ENCODE assay signal across 17 cellular contexts in genomic region chr16:66254751-66255150, GRCh38.
"Had no signal": no experiment of that assay in that cellular context is flagged by ENCODE, and none has a peak within 500 bp of the region (broad histone marks: within the 10 kb centered on the region; RNA-seq: fewer than 3 reads in every experiment).

No MANE protein-coding gene starts in this region.

- DNase-seq: activated CD4-positive, alpha-beta T cell treated with anti-CD3 and anti-CD28 coated beads for 36 hours; activated CD4-positive, alpha-beta T cell treated with anti-CD3 and anti-CD28 coated beads, Interleukin-2, amount 50 U/mL, for 48 hours; amniotic stem cell; central memory CD4-positive, alpha-beta T cell; foreskin melanocyte; hypothalamus; lower lobe of right lung; natural killer cell; spleen; stimulated activated CD4-positive, alpha-beta T cell treated with anti-CD3 and anti-CD28 coated beads, Interleukin-4, amount 100 ng/mL, for 4 hours; testis; upper lobe of left lung had no signal

- H3K4me1 Mint-ChIP-seq: activated CD4-positive, alpha-beta T cell treated with anti-CD3 and anti-CD28 coated beads for 36 hours; natural killer cell; stimulated activated memory B cell treated with anti-CD40 and anti-IgM and Interleukin-4, amounts not matched to agents 10 μg/mL and 1 μg/mL and 100 μg/mL, for 72 hours had no signal

- H3K27ac Mint-ChIP-seq: activated CD4-positive, alpha-beta T cell treated with anti-CD3 and anti-CD28 coated beads for 36 hours; activated naive CD8-positive, alpha-beta T cell; activated T-helper 1 cell treated with anti-CD3 and anti-CD28 coated beads, Interleukin-12 subunit alpha, Interleukin-12 subunit beta, Interleukin-2, Interleukin-4 antibody, amounts not matched to agents 30 ng/mL and 10 ng/mL and 1 ng/mL, durations not matched to agents 14 hours and 24 hours and 36 hours; natural killer cell; stimulated activated memory B cell treated with anti-CD40 and anti-IgM and Interleukin-4, amounts not matched to agents 10 μg/mL and 1 μg/mL and 100 μg/mL, for 72 hours; WTC11 had no signal

- ATAC-seq: activated CD4-positive, alpha-beta T cell treated with anti-CD3 and anti-CD28 coated beads for 36 hours; lower lobe of right lung; natural killer cell; stimulated activated memory B cell treated with anti-CD40 and anti-IgM and Interleukin-4, amounts not matched to agents 10 μg/mL and 1 μg/mL and 100 μg/mL, for 72 hours; WTC11 had no signal

- H3K36me3 Mint-ChIP-seq: activated naive CD8-positive, alpha-beta T cell; brain; natural killer cell; stimulated activated memory B cell treated with anti-CD40 and anti-IgM and Interleukin-4, amounts not matched to agents 10 μg/mL and 1 μg/mL and 100 μg/mL, for 72 hours; WTC11 had no signal

- H3K9me3 Mint-ChIP-seq: activated T-helper 1 cell treated with anti-CD3 and anti-CD28 coated beads, Interleukin-12 subunit alpha, Interleukin-12 subunit beta, Interleukin-2, Interleukin-4 antibody, amounts not matched to agents 30 ng/mL and 10 ng/mL and 1 ng/mL, durations not matched to agents 14 hours and 24 hours and 36 hours; natural killer cell; stimulated activated memory B cell treated with anti-CD40 and anti-IgM and Interleukin-4, amounts not matched to agents 10 μg/mL and 1 μg/mL and 100 μg/mL, for 72 hours had no signal

- H3K27me3 Mint-ChIP-seq: activated naive CD8-positive, alpha-beta T cell; stimulated activated memory B cell treated with anti-CD40 and anti-IgM and Interleukin-4, amounts not matched to agents 10 μg/mL and 1 μg/mL and 100 μg/mL, for 72 hours had no signal

- H3K4me3 Mint-ChIP-seq: activated CD4-positive, alpha-beta T cell treated with anti-CD3 and anti-CD28 coated beads for 36 hours; activated naive CD8-positive, alpha-beta T cell; activated T-helper 1 cell treated with anti-CD3 and anti-CD28 coated beads, Interleukin-12 subunit alpha, Interleukin-12 subunit beta, Interleukin-2, Interleukin-4 antibody, amounts not matched to agents 30 ng/mL and 10 ng/mL and 1 ng/mL, durations not matched to agents 14 hours and 24 hours and 36 hours; brain; natural killer cell; stimulated activated memory B cell treated with anti-CD40 and anti-IgM and Interleukin-4, amounts not matched to agents 10 μg/mL and 1 μg/mL and 100 μg/mL, for 72 hours; WTC11 had no signal
